In genomic region chr2:158999458-158999857, GRCh38 we compare ENCODE assay signal across 12 cellular contexts. TPM values are rescaled to one million over a fixed set of nuclear protein-coding genes. Genes with fewer than 3 reads are reported as not detected.
DNase-seq lines count a peak whose midpoint lies in the region; ATAC-seq and TF ChIP-seq lines count a peak whose summit lies in the region.
"Had no signal": no experiment of that assay in that cellular context is flagged by ENCODE, and none has a peak within 500 bp of the region (broad histone marks: within the 10 kb centered on the region; RNA-seq: fewer than 3 reads in every experiment).

No MANE protein-coding gene starts in this region.

- H3K36me3 ChIP-seq in WERI-Rb-1 (no peaks in the 10 kb centered on the region), suprapubic skin (peaks cover 7% of the 10 kb centered on the region), tibial nerve (peaks cover 0 to 29% (median 0%) of the 10 kb centered on the region in 3 donors)
- H3K36me3 ChIP-seq: thyroid gland had no signal

- TF ChIP-seq EP300 in suprapubic skin (IDR thresholded peaks at IDR 0.05) (no peak), tibial nerve (IDR thresholded peaks at IDR 0.05) (no peak)

- no peaks in the 10 kb centered on the region for H3K27me3 ChIP-seq in WERI-Rb-1 (ENCODE audit: insufficient read depth, low read depth, severe bottlenecking)
- no peaks in the 10 kb centered on the region for H3K27me3 ChIP-seq in suprapubic skin
- no peaks in the 10 kb centered on the region for H3K27me3 ChIP-seq in tibial nerve
- H3K27me3 ChIP-seq: thyroid gland had no signal

- WGBS in suprapubic skin, result 58% methylated on average over 4 of the region's 4 CpGs
- WGBS in tibial nerve, 2 donors, result 22 to 24% methylated on average over 4 of the region's 4 CpGs

- H3K27ac ChIP-seq in WERI-Rb-1 (peak overlapping the region; percentile 62), suprapubic skin (peak overlapping the region; percentile 9), tibial nerve (peak overlapping the region in 2 of 4 donors; percentile 71 to 77)
- H3K27ac ChIP-seq: HL-60 had no signal

- no peaks in the 10 kb centered on the region for H3K9me3 ChIP-seq in WERI-Rb-1 (ENCODE audit: severe bottlenecking)
- H3K9me3 ChIP-seq in suprapubic skin, result no peaks in the 10 kb centered on the region
- no peaks in the 10 kb centered on the region for H3K9me3 ChIP-seq in tibial nerve
- H3K9me3 ChIP-seq: thyroid gland had no signal

- no peak for TF ChIP-seq POLR2A in suprapubic skin (IDR thresholded peaks at IDR 0.05)
- TF ChIP-seq POLR2A in tibial nerve (IDR thresholded peaks at IDR 0.05), result no peak

- H3K4me3 ChIP-seq in WERI-Rb-1 (ENCODE audit: low read depth, low read length) (no peak overlapping the region), suprapubic skin (no peak overlapping the region), tibial nerve (no peak overlapping the region)
- H3K4me3 ChIP-seq: thyroid gland had no signal

- no peak for TF ChIP-seq CTCF in WERI-Rb-1 (IDR thresholded peaks at IDR 0.05; ENCODE audit: low read depth, low read length)
- no peak for TF ChIP-seq CTCF in suprapubic skin (IDR thresholded peaks at IDR 0.05)
- TF ChIP-seq CTCF in tibial nerve (IDR thresholded peaks at IDR 0.05), result no peak

- DNase-seq in SKM-1 treated with dmso at 0.1 percent for 144 hours (lab: John Stamatoyannopoulos, UW; ENCODE audit: unreplicated experiment), result peak; percentile 18
- DNase-seq in SKM-1 (lab: John Stamatoyannopoulos, UW; ENCODE audit: unreplicated experiment), result no peak
- no peak for DNase-seq in WERI-Rb-1
- peak; percentile 98 for DNase-seq in foreskin melanocyte
- DNase-seq in suprapubic skin (ENCODE audit: low spot score in 2 of 2), result no peak
- no peak for DNase-seq in cerebellum (ENCODE audit: low spot score)
- DNase-seq in tibial nerve (ENCODE audit: low spot score in 2 of 2), result no peak
- DNase-seq: stimulated activated CD4-positive, alpha-beta T cell treated with anti-CD3 and anti-CD28 coated beads, Interleukin-2, amount 100 ng/mL, for 24 hours; T-cell; thyroid gland had no signal

- ATAC-seq in GM18907 (IDR thresholded peaks at IDR 0.05; ENCODE audit: unreplicated experiment), result no peak
- ATAC-seq: T-cell had no signal

- H3K4me1 ChIP-seq in suprapubic skin (peaks cover 27% of the 10 kb centered on the region), tibial nerve (peaks cover 0 to 70% (median 18%) of the 10 kb centered on the region in 4 donors)

RNA-seq across cellular contexts. Expression of gene TANC1, which starts 31.0 kb away (rescaled TPM):
- total RNA-seq in suprapubic skin, result 100 to 1,000 TPM in 2 of 4 donors, 10 to 100 TPM in 2; 57.6 to 260 (median 88.3) TPM
- total RNA-seq in cerebellum, result 40.3 TPM
- total RNA-seq in tibial nerve, result 10 to 100 TPM; 43.5 to 66.3 (median 57.6) TPM

Comparison
In these comparisons a context has a peak if more than half of its experiments do, and no peak if none do; other contexts are left out.
1. DNase-seq: peak in SKM-1 treated with dmso at 0.1 percent for 144 hours (single experiment) and foreskin melanocyte (single experiment); none in SKM-1 (single experiment), WERI-Rb-1 (single experiment), suprapubic skin (0 of 2), cerebellum (single experiment) and tibial nerve (0 of 2).